3 cellular contexts compared by ENCODE assay signal in genomic region chr2:207683438-207683837, GRCh38.
TF ChIP-seq lines count a peak whose summit lies in the region.

No MANE protein-coding gene starts in this region.

TF ChIP-seq in A549, 52 proteins besides CTCF, POLR2A, EP300 and RAD21:
- peak; percentile 77; the same call in 1 of the 2 replicates for TF ChIP-seq ATOH8 (CRISPR knock-in tag; IDR thresholded peaks at IDR 0.05; ENCODE audit: low read depth)
- TF ChIP-seq HDAC2 (IDR thresholded peaks at IDR 0.05): no peak
- TF ChIP-seq HEYL (CRISPR knock-in tag; IDR thresholded peaks at IDR 0.05): no peak; the same call in 1 of the 2 replicates
TF ChIP-seq in A549: peak in this region for 1.

TF ChIP-seq in WTC11, 78 proteins besides CTCF, POLR2A, EP300 and RAD21:
- TF ChIP-seq ZNF121 (CRISPR knock-in tag; IDR thresholded peaks at IDR 0.05) (0 out of 2 replicates have a peak, but pooled peaks have one; percentile 39), ZNF425 (CRISPR knock-in tag; conservative IDR thresholded peaks at IDR 0.05) (no peak), TEAD4 (CRISPR knock-in tag; IDR thresholded peaks at IDR 0.05) (no peak)
TF ChIP-seq in WTC11: peak in this region for 1.

TF ChIP-seq in HepG2, 621 proteins besides CTCF, POLR2A, EP300 and RAD21:
- TF ChIP-seq ARID3A (IDR thresholded peaks at IDR 0.05; ENCODE audit: low read depth, low read length): no peak
- peak; percentile 69 for TF ChIP-seq ZNF121 (CRISPR knock-in tag; IDR thresholded peaks at IDR 0.05)
